In the genomic region with DNA sequence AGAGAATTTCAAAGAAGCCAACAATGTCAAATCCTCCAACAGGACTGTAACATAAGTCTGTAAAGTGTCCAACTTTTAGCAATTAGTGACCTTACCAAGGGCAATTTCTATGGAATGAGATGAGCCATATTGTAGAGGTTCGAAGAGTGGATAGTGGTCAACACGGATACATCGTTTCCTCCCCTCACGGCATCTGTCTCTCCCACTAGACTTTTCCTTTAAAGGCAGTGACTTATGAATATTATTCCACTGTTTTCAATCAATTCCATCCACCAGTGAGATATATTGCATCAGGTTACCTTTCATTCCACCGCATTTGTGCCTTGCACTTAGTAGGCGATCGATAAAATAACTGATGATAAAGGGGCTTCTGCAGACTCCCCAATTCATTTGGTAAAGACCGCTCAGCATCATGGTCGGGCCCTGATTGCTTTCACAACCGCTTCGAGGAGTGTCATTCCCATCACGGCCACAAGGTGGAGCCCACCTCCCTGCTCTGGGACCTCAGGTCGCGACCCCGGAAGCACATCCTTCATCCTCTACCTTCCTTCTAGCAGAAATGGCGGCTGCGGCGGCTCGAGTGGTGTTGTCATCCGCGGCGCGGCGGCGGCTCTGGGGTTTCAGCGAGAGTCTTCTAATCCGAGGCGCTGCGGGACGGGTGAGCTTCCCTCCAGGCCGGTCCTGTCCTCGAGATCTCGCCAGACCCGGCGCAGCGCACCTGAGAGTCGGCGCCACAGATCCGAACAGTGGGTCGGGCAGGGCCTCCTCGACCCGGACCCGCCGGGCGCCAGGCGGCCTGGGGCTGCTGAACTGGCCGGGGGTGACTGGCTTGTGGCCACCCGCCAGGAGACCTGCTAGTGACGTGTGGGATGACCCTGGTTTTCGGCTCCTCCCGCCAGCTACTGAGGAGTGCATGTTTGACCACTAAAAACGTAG, we compare ENCODE assay signal across 1 cellular context.
TF ChIP-seq lines count a peak whose summit lies in the region.

A gene with protein sequence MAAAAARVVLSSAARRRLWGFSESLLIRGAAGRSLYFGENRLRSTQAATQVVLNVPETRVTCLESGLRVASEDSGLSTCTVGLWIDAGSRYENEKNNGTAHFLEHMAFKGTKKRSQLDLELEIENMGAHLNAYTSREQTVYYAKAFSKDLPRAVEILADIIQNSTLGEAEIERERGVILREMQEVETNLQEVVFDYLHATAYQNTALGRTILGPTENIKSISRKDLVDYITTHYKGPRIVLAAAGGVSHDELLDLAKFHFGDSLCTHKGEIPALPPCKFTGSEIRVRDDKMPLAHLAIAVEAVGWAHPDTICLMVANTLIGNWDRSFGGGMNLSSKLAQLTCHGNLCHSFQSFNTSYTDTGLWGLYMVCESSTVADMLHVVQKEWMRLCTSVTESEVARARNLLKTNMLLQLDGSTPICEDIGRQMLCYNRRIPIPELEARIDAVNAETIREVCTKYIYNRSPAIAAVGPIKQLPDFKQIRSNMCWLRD (plus strand): TSS at position 535 of the 936 bp plus-strand sequence. CDS start 25 bp downstream, at position 560.

TF ChIP-seq in HEK293, 187 proteins besides CTCF, POLR2A, EP300 and RAD21 (continued from another document and continues in another):
- TF ChIP-seq, protein P1, sequence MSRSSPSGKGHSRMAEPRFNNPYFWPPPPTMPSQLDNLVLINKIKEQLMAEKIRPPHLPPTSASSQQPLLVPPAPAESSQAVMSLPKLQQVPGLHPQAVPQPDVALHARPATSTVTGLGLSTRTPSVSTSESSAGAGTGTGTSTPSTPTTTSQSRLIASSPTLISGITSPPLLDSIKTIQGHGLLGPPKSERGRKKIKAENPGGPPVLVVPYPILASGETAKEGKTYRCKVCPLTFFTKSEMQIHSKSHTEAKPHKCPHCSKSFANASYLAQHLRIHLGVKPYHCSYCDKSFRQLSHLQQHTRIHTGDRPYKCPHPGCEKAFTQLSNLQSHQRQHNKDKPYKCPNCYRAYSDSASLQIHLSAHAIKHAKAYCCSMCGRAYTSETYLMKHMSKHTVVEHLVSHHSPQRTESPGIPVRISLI (tag by site-specific recombination; IDR thresholded peaks at IDR 0.05), result no peak
- no peak for TF ChIP-seq ZNF404 (tag by site-specific recombination; IDR thresholded peaks at IDR 0.05)
- no peak for TF ChIP-seq ZNF350 (tag by site-specific recombination; IDR thresholded peaks at IDR 0.05)
- TF ChIP-seq, protein P2, sequence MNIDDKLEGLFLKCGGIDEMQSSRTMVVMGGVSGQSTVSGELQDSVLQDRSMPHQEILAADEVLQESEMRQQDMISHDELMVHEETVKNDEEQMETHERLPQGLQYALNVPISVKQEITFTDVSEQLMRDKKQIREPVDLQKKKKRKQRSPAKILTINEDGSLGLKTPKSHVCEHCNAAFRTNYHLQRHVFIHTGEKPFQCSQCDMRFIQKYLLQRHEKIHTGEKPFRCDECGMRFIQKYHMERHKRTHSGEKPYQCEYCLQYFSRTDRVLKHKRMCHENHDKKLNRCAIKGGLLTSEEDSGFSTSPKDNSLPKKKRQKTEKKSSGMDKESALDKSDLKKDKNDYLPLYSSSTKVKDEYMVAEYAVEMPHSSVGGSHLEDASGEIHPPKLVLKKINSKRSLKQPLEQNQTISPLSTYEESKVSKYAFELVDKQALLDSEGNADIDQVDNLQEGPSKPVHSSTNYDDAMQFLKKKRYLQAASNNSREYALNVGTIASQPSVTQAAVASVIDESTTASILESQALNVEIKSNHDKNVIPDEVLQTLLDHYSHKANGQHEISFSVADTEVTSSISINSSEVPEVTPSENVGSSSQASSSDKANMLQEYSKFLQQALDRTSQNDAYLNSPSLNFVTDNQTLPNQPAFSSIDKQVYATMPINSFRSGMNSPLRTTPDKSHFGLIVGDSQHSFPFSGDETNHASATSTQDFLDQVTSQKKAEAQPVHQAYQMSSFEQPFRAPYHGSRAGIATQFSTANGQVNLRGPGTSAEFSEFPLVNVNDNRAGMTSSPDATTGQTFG (tag by site-specific recombination; IDR thresholded peaks at IDR 0.05; ENCODE audit: borderline replicate concordance), result no peak
- TF ChIP-seq MYNN (tag by site-specific recombination; IDR thresholded peaks at IDR 0.05; ENCODE audit: borderline replicate concordance), result no peak
- TF ChIP-seq KLF1 (tag by site-specific recombination; IDR thresholded peaks at IDR 0.05), result no peak
- no peak for TF ChIP-seq ZNF664 (tag by site-specific recombination; IDR thresholded peaks at IDR 0.05)
- no peak for TF ChIP-seq ZNF121 (tag by site-specific recombination; IDR thresholded peaks at IDR 0.05)
- TF ChIP-seq ZNF670 (tag by site-specific recombination; IDR thresholded peaks at IDR 0.05; ENCODE audit: low read depth), result no peak
- TF ChIP-seq ZNF324 (tag by site-specific recombination; IDR thresholded peaks at IDR 0.05), result peak; percentile 87
- TF ChIP-seq ZNF24 (tag by site-specific recombination; IDR thresholded peaks at IDR 0.05), result peak; percentile 48; the same call in 1 of the 2 replicates
- no peak for TF ChIP-seq ZNF23 (tag by site-specific recombination; IDR thresholded peaks at IDR 0.05; ENCODE audit: borderline replicate concordance)
- no peak for TF ChIP-seq ZNF214 (tag by site-specific recombination; IDR thresholded peaks at IDR 0.05; ENCODE audit: borderline replicate concordance)
- TF ChIP-seq, protein P3, sequence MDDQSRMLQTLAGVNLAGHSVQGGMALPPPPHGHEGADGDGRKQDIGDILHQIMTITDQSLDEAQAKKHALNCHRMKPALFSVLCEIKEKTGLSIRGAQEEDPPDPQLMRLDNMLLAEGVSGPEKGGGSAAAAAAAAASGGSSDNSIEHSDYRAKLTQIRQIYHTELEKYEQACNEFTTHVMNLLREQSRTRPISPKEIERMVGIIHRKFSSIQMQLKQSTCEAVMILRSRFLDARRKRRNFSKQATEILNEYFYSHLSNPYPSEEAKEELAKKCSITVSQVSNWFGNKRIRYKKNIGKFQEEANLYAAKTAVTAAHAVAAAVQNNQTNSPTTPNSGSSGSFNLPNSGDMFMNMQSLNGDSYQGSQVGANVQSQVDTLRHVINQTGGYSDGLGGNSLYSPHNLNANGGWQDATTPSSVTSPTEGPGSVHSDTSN (CRISPR knock-in tag; IDR thresholded peaks at IDR 0.05), result peak; percentile 62; the same call in 1 of the 2 replicates
- TF ChIP-seq ZNF202 (tag by site-specific recombination; IDR thresholded peaks at IDR 0.05; ENCODE audit: borderline replicate concordance), result no peak
- TF ChIP-seq ZNF341 (tag by site-specific recombination; IDR thresholded peaks at IDR 0.05; ENCODE audit: low read depth), result no peak
- peak; percentile 64; the same call in 1 of the 2 replicates for TF ChIP-seq KLF16 (tag by site-specific recombination; IDR thresholded peaks at IDR 0.05)
- TF ChIP-seq, protein P4, sequence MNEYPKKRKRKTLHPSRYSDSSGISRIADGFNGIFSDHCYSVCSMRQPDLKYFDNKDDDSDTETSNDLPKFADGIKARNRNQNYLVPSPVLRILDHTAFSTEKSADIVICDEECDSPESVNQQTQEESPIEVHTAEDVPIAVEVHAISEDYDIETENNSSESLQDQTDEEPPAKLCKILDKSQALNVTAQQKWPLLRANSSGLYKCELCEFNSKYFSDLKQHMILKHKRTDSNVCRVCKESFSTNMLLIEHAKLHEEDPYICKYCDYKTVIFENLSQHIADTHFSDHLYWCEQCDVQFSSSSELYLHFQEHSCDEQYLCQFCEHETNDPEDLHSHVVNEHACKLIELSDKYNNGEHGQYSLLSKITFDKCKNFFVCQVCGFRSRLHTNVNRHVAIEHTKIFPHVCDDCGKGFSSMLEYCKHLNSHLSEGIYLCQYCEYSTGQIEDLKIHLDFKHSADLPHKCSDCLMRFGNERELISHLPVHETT (tag by site-specific recombination; IDR thresholded peaks at IDR 0.05), result peak; percentile 87
- peak; percentile 67; the same call in 1 of the 2 replicates for TF ChIP-seq ZFP69B (tag by site-specific recombination; IDR thresholded peaks at IDR 0.05)
- no peak for TF ChIP-seq ZNF791 (tag by site-specific recombination; IDR thresholded peaks at IDR 0.05)
- TF ChIP-seq ZBTB21 (tag by site-specific recombination; IDR thresholded peaks at IDR 0.05), result no peak; the same call in 1 of the 2 replicates
- TF ChIP-seq ZNF529 (tag by site-specific recombination; IDR thresholded peaks at IDR 0.05; ENCODE audit: insufficient replicate concordance), result no peak
- no peak for TF ChIP-seq ZNF132 (tag by site-specific recombination; IDR thresholded peaks at IDR 0.05; ENCODE audit: borderline replicate concordance)
- no peak for TF ChIP-seq ZNF585B (tag by site-specific recombination; IDR thresholded peaks at IDR 0.05)
- peak; percentile 83 for TF ChIP-seq ZXDB (tag by site-specific recombination; IDR thresholded peaks at IDR 0.05)
- TF ChIP-seq, protein P5, sequence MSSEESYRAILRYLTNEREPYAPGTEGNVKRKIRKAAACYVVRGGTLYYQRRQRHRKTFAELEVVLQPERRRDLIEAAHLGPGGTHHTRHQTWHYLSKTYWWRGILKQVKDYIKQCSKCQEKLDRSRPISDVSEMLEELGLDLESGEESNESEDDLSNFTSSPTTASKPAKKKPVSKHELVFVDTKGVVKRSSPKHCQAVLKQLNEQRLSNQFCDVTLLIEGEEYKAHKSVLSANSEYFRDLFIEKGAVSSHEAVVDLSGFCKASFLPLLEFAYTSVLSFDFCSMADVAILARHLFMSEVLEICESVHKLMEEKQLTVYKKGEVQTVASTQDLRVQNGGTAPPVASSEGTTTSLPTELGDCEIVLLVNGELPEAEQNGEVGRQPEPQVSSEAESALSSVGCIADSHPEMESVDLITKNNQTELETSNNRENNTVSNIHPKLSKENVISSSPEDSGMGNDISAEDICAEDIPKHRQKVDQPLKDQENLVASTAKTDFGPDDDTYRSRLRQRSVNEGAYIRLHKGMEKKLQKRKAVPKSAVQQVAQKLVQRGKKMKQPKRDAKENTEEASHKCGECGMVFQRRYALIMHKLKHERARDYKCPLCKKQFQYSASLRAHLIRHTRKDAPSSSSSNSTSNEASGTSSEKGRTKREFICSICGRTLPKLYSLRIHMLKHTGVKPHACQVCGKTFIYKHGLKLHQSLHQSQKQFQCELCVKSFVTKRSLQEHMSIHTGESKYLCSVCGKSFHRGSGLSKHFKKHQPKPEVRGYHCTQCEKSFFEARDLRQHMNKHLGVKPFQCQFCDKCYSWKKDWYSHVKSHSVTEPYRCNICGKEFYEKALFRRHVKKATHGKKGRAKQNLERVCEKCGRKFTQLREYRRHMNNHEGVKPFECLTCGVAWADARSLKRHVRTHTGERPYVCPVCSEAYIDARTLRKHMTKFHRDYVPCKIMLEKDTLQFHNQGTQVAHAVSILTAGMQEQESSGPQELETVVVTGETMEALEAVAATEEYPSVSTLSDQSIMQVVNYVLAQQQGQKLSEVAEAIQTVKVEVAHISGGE (tag by site-specific recombination; conservative IDR thresholded peaks at IDR 0.05; ENCODE audit: low read depth), result peak; percentile 89
- 0 out of 2 replicates have a peak, but pooled peaks have one; percentile 19 for TF ChIP-seq BCL11B (tag by site-specific recombination; IDR thresholded peaks at IDR 0.05; ENCODE audit: low read depth)
- no peak for TF ChIP-seq ZNF677 (tag by site-specific recombination; IDR thresholded peaks at IDR 0.05)
- no peak for TF ChIP-seq ZNF292 (tag by site-specific recombination; IDR thresholded peaks at IDR 0.05; ENCODE audit: borderline replicate concordance, low read depth)
- peak; percentile 43 for TF ChIP-seq GLIS1 (tag by site-specific recombination; IDR thresholded peaks at IDR 0.05)
- peak; percentile 83 for TF ChIP-seq ZNF654 (tag by site-specific recombination; IDR thresholded peaks at IDR 0.05; ENCODE audit: low read depth)
- TF ChIP-seq GLI4 (tag by site-specific recombination; IDR thresholded peaks at IDR 0.05), result no peak
- TF ChIP-seq, protein P6, sequence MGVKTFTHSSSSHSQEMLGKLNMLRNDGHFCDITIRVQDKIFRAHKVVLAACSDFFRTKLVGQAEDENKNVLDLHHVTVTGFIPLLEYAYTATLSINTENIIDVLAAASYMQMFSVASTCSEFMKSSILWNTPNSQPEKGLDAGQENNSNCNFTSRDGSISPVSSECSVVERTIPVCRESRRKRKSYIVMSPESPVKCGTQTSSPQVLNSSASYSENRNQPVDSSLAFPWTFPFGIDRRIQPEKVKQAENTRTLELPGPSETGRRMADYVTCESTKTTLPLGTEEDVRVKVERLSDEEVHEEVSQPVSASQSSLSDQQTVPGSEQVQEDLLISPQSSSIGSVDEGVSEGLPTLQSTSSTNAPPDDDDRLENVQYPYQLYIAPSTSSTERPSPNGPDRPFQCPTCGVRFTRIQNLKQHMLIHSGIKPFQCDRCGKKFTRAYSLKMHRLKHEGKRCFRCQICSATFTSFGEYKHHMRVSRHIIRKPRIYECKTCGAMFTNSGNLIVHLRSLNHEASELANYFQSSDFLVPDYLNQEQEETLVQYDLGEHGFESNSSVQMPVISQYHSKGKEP (tag by site-specific recombination; IDR thresholded peaks at IDR 0.05), result no peak
- no peak for TF ChIP-seq ZNF157 (tag by site-specific recombination; IDR thresholded peaks at IDR 0.05)
- TF ChIP-seq ZNF600 (tag by site-specific recombination; IDR thresholded peaks at IDR 0.05), result peak; percentile 78
- TF ChIP-seq, protein P7, sequence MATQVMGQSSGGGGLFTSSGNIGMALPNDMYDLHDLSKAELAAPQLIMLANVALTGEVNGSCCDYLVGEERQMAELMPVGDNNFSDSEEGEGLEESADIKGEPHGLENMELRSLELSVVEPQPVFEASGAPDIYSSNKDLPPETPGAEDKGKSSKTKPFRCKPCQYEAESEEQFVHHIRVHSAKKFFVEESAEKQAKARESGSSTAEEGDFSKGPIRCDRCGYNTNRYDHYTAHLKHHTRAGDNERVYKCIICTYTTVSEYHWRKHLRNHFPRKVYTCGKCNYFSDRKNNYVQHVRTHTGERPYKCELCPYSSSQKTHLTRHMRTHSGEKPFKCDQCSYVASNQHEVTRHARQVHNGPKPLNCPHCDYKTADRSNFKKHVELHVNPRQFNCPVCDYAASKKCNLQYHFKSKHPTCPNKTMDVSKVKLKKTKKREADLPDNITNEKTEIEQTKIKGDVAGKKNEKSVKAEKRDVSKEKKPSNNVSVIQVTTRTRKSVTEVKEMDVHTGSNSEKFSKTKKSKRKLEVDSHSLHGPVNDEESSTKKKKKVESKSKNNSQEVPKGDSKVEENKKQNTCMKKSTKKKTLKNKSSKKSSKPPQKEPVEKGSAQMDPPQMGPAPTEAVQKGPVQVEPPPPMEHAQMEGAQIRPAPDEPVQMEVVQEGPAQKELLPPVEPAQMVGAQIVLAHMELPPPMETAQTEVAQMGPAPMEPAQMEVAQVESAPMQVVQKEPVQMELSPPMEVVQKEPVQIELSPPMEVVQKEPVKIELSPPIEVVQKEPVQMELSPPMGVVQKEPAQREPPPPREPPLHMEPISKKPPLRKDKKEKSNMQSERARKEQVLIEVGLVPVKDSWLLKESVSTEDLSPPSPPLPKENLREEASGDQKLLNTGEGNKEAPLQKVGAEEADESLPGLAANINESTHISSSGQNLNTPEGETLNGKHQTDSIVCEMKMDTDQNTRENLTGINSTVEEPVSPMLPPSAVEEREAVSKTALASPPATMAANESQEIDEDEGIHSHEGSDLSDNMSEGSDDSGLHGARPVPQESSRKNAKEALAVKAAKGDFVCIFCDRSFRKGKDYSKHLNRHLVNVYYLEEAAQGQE (tag by site-specific recombination; IDR thresholded peaks at IDR 0.05), result 0 out of 2 replicates have a peak, but pooled peaks have one; percentile 42
- peak; percentile 95 for TF ChIP-seq YY1 (tag by site-specific recombination; IDR thresholded peaks at IDR 0.05)
- no peak for TF ChIP-seq ZNF138 (tag by site-specific recombination; IDR thresholded peaks at IDR 0.05; ENCODE audit: borderline replicate concordance)
- TF ChIP-seq TRIM28 (IDR thresholded peaks at IDR 0.05; ENCODE audit: borderline replicate concordance, low read length), result no peak
- TF ChIP-seq ZNF777 (tag by site-specific recombination; IDR thresholded peaks at IDR 0.05; ENCODE audit: borderline replicate concordance), result no peak
